Comparison of ENCODE assay signal across 18 cellular contexts in the genomic region with DNA sequence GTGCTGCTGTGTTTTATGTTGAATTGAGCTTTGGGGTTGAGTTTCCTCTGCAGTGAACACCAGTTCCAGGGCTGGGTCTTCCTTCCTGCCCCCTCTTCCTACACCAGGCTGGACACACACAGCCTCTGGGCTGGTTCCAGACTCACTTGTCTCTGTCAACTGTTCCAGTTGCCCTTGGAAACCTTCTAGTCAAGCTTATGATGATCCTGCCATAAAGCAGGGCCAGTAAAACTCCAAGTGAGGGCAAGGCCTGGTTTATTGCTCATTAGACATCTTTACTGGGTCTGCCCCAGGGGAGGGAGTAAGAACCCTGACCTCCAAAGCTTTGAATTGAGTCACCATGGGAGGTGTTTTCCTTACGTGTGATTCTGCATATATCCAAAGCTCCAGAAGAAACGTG.
DNase-seq lines count a peak whose midpoint lies in the region; ATAC-seq and TF ChIP-seq lines count a peak whose summit lies in the region.
"Had no signal": no experiment of that assay in that cellular context is flagged by ENCODE, and none has a peak within 500 bp of the region (broad histone marks: within the 10 kb centered on the region; RNA-seq: fewer than 3 reads in every experiment).

No MANE protein-coding gene starts in this region.

- DNase-seq in ELF-1 (ENCODE audit: low read depth, low spot score): peak; percentile 68
- DNase-seq in RWPE2 (ENCODE audit: low spot score): no peak
- DNase-seq in glomerular visceral epithelial cell (ENCODE audit: extremely low spot score): peak; percentile 30
- no peak for DNase-seq in neural crest cell (ENCODE audit: low read depth, low spot score)
- DNase-seq in stomach: no peak
- no peak for DNase-seq in activated naive CD4-positive, alpha-beta T cell treated with anti-CD3 and anti-CD28 coated beads, Interleukin-2, amount 50 U/mL, for 16 hours
- no peak for DNase-seq in Kasumi-1 (lab: John Stamatoyannopoulos, UW)
- DNase-seq: activated CD4-positive, alpha-beta T cell treated with anti-CD3 and anti-CD28 coated beads for 1 hour; AML-193; body of pancreas; DMS79 treated with DMSO at 0.1 percent for 48 hours; GOT3; immature natural killer cell; NCI-H82; stimulated activated CD4-positive, alpha-beta T cell treated with anti-CD3 and anti-CD28 coated beads, Interleukin-1b, Interleukin-23, amount 100 ng/mL, for 48 hours had no signal

- ATAC-seq in RWPE2 (ENCODE audit: low read depth) (peak; percentile 58; the same call in 2 of the 3 replicates), GM19023 (IDR thresholded peaks at IDR 0.05; ENCODE audit: unreplicated experiment) (no peak)
- ATAC-seq: body of pancreas; stimulated activated memory B cell treated with anti-CD40 and anti-IgM and Interleukin-4, amounts not matched to agents 10 μg/mL and 1 μg/mL and 100 μg/mL, for 72 hours had no signal

- TF ChIP-seq EP300 in stomach (IDR thresholded peaks at IDR 0.05): no peak

- H3K4me3 ChIP-seq in RWPE2 (ENCODE audit: severe bottlenecking): no peak overlapping the region
- no peak overlapping the region for H3K4me3 ChIP-seq in stomach
- H3K4me3 ChIP-seq: body of pancreas, neural progenitor cell had no signal

- H3K36me3 Mint-ChIP-seq in neural crest cell (ENCODE audit: low read depth): peaks cover 10% of the 10 kb centered on the region
- H3K36me3 Mint-ChIP-seq: immature natural killer cell; stimulated activated memory B cell treated with anti-CD40 and anti-IgM and Interleukin-4, amounts not matched to agents 10 μg/mL and 1 μg/mL and 100 μg/mL, for 72 hours had no signal

- intact Hi-C loops in stomach (cut with DNase I; ENCODE audit: low total_unique reads): no loop called here

- peaks cover 3% of the 10 kb centered on the region for H3K4me1 ChIP-seq in RWPE2 (ENCODE audit: insufficient read depth, poor library complexity, severe bottlenecking)
- peaks cover 0 to 12% (median 2%) of the 10 kb centered on the region in 4 donors for H3K4me1 ChIP-seq in stomach

- WGBS in stomach, 5 donors: 67 to 92% (median 79%) methylated on average over 2 of the region's 2 CpGs

- H3K27ac ChIP-seq in RWPE2 (ENCODE audit: poor library complexity, severe bottlenecking) (peak overlapping the region; percentile 20), stomach (peak overlapping the region in 1 of 5 donors; percentile 26)
- H3K27ac ChIP-seq: body of pancreas, neural progenitor cell had no signal

- peak overlapping the region; percentile 6 for H3K27ac Mint-ChIP-seq in neural crest cell (ENCODE audit: unreplicated experiment)
- H3K27ac Mint-ChIP-seq: immature natural killer cell; stimulated activated memory B cell treated with anti-CD40 and anti-IgM and Interleukin-4, amounts not matched to agents 10 μg/mL and 1 μg/mL and 100 μg/mL, for 72 hours had no signal

- H3K9me3 Mint-ChIP-seq in neural crest cell: no peaks in the 10 kb centered on the region
- H3K9me3 Mint-ChIP-seq: neural progenitor cell; stimulated activated memory B cell treated with anti-CD40 and anti-IgM and Interleukin-4, amounts not matched to agents 10 μg/mL and 1 μg/mL and 100 μg/mL, for 72 hours had no signal

- no peak overlapping the region for H3K4me3 Mint-ChIP-seq in neural crest cell
- H3K4me3 Mint-ChIP-seq: immature natural killer cell; neural progenitor cell; stimulated activated memory B cell treated with anti-CD40 and anti-IgM and Interleukin-4, amounts not matched to agents 10 μg/mL and 1 μg/mL and 100 μg/mL, for 72 hours had no signal

- no peaks in the 10 kb centered on the region for H3K27me3 Mint-ChIP-seq in neural crest cell (ENCODE audit: low read depth)

- peaks cover 44% of the 10 kb centered on the region for H3K4me1 Mint-ChIP-seq in neural crest cell
- H3K4me1 Mint-ChIP-seq: immature natural killer cell; stimulated activated memory B cell treated with anti-CD40 and anti-IgM and Interleukin-4, amounts not matched to agents 10 μg/mL and 1 μg/mL and 100 μg/mL, for 72 hours had no signal

- TF ChIP-seq POLR2A in stomach (IDR thresholded peaks at IDR 0.05): no peak

- TF ChIP-seq CTCF in RWPE2 (IDR thresholded peaks at IDR 0.05; ENCODE audit: poor library complexity, severe bottlenecking) (no peak), neural crest cell (conservative IDR thresholded peaks at IDR 0.05) (no peak), stomach (IDR thresholded peaks at IDR 0.05) (no peak)

- H3K36me3 ChIP-seq in RWPE2 (ENCODE audit: low read depth) (peaks cover 25% of the 10 kb centered on the region), stomach (peaks cover 0 to 7% (median 0%) of the 10 kb centered on the region in 4 donors)
- H3K36me3 ChIP-seq: neural progenitor cell had no signal

- H3K9me3 ChIP-seq in RWPE2 (ENCODE audit: severe bottlenecking) (no peaks in the 10 kb centered on the region), stomach (no peaks in the 10 kb centered on the region)
- H3K9me3 ChIP-seq: body of pancreas had no signal

- H3K27me3 ChIP-seq in RWPE2 (ENCODE audit: insufficient read depth, poor library complexity, severe bottlenecking) (no peaks in the 10 kb centered on the region), stomach (no peaks in the 10 kb centered on the region)
- H3K27me3 ChIP-seq: body of pancreas, neural progenitor cell had no signal

Comparison
In these comparisons a context has a peak if more than half of its experiments do, and no peak if none do; other contexts are left out.
1. DNase-seq: peak in ELF-1 (single experiment) and glomerular visceral epithelial cell (single experiment); none in RWPE2 (single experiment), neural crest cell (single experiment), stomach (single experiment), activated naive CD4-positive, alpha-beta T cell treated with anti-CD3 and anti-CD28 coated beads, Interleukin-2, amount 50 U/mL, for 16 hours (single experiment) and Kasumi-1 (0 of 2).